ENCODE assay signal across 8 cellular contexts in the genomic region with DNA sequence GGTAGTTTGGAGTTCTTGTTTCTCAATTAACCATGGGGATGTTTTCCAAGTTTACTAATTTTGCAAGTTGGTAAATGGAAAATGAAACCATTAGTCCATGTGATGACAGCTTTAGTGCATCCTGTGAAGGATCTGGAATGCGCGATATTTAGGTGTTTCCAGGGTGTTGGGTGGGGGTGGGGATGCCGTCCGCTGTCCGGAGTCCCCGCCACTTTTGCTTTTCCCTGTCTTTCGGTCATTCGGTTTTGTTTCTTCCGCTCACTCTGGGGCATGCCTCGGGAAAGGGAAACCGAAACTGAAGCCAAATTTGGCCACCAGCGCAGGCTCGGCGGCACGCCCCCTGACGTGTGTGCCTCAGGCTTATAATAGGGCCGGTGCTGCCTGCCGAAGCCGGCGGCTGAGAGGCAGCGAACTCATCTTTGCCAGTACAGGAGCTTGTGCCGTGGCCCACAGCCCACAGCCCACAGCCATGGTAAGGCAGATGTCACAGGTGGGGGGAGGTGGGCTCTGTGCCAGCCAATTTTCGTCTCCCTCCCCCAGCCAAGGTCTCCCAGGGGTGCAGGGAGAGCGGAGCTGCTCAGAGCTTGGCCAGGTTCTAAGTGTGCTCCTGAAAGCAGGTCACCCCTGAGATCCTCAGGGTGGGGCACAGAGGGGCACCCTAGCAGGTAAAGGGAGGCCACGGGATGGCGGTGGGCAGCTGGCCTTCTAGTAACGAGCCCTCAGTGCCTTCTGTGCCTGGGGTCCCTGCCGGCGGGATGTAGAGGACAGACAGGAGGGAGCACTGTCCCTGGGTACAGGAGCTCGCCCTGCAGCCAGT. TPM values are rescaled to one million over a fixed set of nuclear protein-coding genes. Genes with fewer than 3 reads are reported as not detected.
DNase-seq lines count a peak whose midpoint lies in the region; ATAC-seq and TF ChIP-seq lines count a peak whose summit lies in the region.

Gene ISG15, plus strand, starts transcription at position 393 of the 817 bp plus-strand sequence. Its CDS starts 77 bp downstream, at position 470.

- no peaks in the 10 kb centered on the region for H3K79me2 ChIP-seq in DOHH2 (ENCODE audit: control insufficient read depth, low read length)

- H3F3A ChIP-seq in DOHH2 (ENCODE audit: control insufficient read depth, insufficient read depth), result no peaks in the 10 kb centered on the region

- no peaks in the 10 kb centered on the region for H3K9me3 ChIP-seq in DOHH2 (ENCODE audit: control insufficient read depth, insufficient read depth, low read length)

- peaks cover 2% of the 10 kb centered on the region for H3K36me3 Mint-ChIP-seq in activated naive CD8-positive, alpha-beta T cell treated with anti-CD3 and anti-CD28 coated beads, Interleukin-2, amount 50 U/mL, for 24 hours (ENCODE audit: low read depth)
- H3K36me3 Mint-ChIP-seq in type B pancreatic cell, result no peaks in the 10 kb centered on the region

- H3K4me3 ChIP-seq in DOHH2 (ENCODE audit: low read length), result peak within 1 kb of the TSS; percentile 72

- intact Hi-C loops in cardiac septum (cut with DNase I) (loop anchor here (10.0 kb wide), 1 partner anchor 51 kb away; no protein-coding TSS in a partner anchor), posterior cingulate gyrus (cut with DNase I) (no loop called here)

- no peaks in the 10 kb centered on the region for H3K27me3 ChIP-seq in DOHH2 (ENCODE audit: control insufficient read depth, low read length)

- DNase-seq in Kasumi-1 (lab: John Stamatoyannopoulos, UW) (peak; percentile 75 to 76), T follicular helper cell (ENCODE audit: low read depth) (peak; percentile 83), cardiac septum (ENCODE audit: low spot score) (peak; percentile 96), posterior cingulate gyrus (peak in 9 of 10 donors; percentile 60 to 95 (median 75)), type B pancreatic cell (ENCODE audit: extremely low spot score, unreplicated experiment) (no peak)
- peak; percentile 89 for DNase-seq in activated naive CD8-positive, alpha-beta T cell treated with anti-CD3 and anti-CD28 coated beads, Interleukin-2, amount 50 U/mL, for 24 hours

- H3K4me2 ChIP-seq in DOHH2 (ENCODE audit: low read length), result peak within 1 kb of the TSS; percentile 79

- H3K4me1 Mint-ChIP-seq in activated naive CD8-positive, alpha-beta T cell treated with anti-CD3 and anti-CD28 coated beads, Interleukin-2, amount 50 U/mL, for 24 hours, result peaks cover 44% of the 10 kb centered on the region
- peaks cover 19% of the 10 kb centered on the region for H3K4me1 Mint-ChIP-seq in type B pancreatic cell (ENCODE audit: unreplicated experiment)

- H3K27ac Mint-ChIP-seq in activated naive CD8-positive, alpha-beta T cell treated with anti-CD3 and anti-CD28 coated beads, Interleukin-2, amount 50 U/mL, for 24 hours, result peak within 1 kb of the TSS; percentile 96
- peak within 1 kb of the TSS; percentile 88 for H3K27ac Mint-ChIP-seq in type B pancreatic cell

- peak; percentile 80 for ATAC-seq in GM21717 (IDR thresholded peaks at IDR 0.05; ENCODE audit: unreplicated experiment)
- ATAC-seq in activated naive CD8-positive, alpha-beta T cell treated with anti-CD3 and anti-CD28 coated beads, Interleukin-2, amount 50 U/mL, for 24 hours, result peak; percentile 94

- H3K27me3 Mint-ChIP-seq in activated naive CD8-positive, alpha-beta T cell treated with anti-CD3 and anti-CD28 coated beads, Interleukin-2, amount 50 U/mL, for 24 hours, result peaks cover 6% of the 10 kb centered on the region
- H3K27me3 Mint-ChIP-seq in type B pancreatic cell, result no peaks in the 10 kb centered on the region

- no peaks in the 10 kb centered on the region for H3K36me3 ChIP-seq in DOHH2 (ENCODE audit: control insufficient read depth, low read length)

- TF ChIP-seq CTCF in DOHH2 (IDR thresholded peaks at IDR 0.05; ENCODE audit: low read depth, low read length, poor library complexity, severe bottlenecking), result no peak
- no peak for TF ChIP-seq CTCF in type B pancreatic cell (conservative IDR thresholded peaks at IDR 0.05)

- H3K4me3 Mint-ChIP-seq in activated naive CD8-positive, alpha-beta T cell treated with anti-CD3 and anti-CD28 coated beads, Interleukin-2, amount 50 U/mL, for 24 hours, result peak within 1 kb of the TSS; percentile 87
- peak within 1 kb of the TSS; percentile 90 for H3K4me3 Mint-ChIP-seq in type B pancreatic cell

- H3K9me3 Mint-ChIP-seq in activated naive CD8-positive, alpha-beta T cell treated with anti-CD3 and anti-CD28 coated beads, Interleukin-2, amount 50 U/mL, for 24 hours, result no peaks in the 10 kb centered on the region
- no peaks in the 10 kb centered on the region for H3K9me3 Mint-ChIP-seq in type B pancreatic cell

- H4K20me1 ChIP-seq in DOHH2 (ENCODE audit: control insufficient read depth, insufficient read depth, low read depth, low read length), result no peaks in the 10 kb centered on the region

- H3K27ac ChIP-seq in DOHH2 (ENCODE audit: low read depth, low read length), result no peak within 1 kb of the TSS

- no peaks in the 10 kb centered on the region for H3K9me2 ChIP-seq in DOHH2 (replicated peaks; ENCODE audit: control insufficient read depth, low read length)

- peaks cover 22% of the 10 kb centered on the region for H3K4me1 ChIP-seq in DOHH2 (ENCODE audit: control insufficient read depth, low read length)

RNA-seq across cellular contexts. Expression of gene ISG15, which starts in this region (rescaled TPM):
- 18.2 TPM for total RNA-seq in cardiac septum
- 20.8 and 34.6 TPM in 2 replicates for total RNA-seq in type B pancreatic cell (ENCODE audit: low replicate concordance)
